21 cellular contexts compared by ENCODE assay signal in the genomic region with DNA sequence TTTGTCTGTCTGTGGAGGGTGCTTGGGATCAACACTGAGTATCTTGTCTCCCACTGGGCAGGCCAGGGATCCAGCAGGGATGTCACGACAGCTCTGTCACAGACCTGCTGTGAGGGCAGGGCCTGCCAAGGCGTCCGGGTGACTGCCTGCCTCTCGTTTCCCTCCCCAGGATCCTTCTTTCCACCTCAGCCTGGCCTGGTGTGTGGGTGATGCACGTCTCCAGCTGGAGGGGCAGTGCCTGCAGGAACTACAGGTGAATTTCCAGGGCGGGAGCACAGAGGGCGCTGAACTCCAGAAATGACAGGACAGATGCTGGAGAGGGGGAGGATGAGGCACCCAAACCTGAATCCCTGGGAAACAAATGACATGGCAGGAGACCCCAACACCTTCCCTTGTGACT. TPM values are rescaled to one million over a fixed set of nuclear protein-coding genes. Genes with fewer than 3 reads are reported as not detected.
DNase-seq lines count a peak whose midpoint lies in the region; ATAC-seq, FAIRE-seq and TF ChIP-seq lines count a peak whose summit lies in the region.
"Had no signal": no experiment of that assay in that cellular context is flagged by ENCODE, and none has a peak within 500 bp of the region (broad histone marks: within the 10 kb centered on the region; RNA-seq: fewer than 3 reads in every experiment).

No MANE protein-coding gene starts in this region.

- no peak overlapping the region for H3K4ac ChIP-seq in H1 (replicated peaks; ENCODE audit: insufficient read length, low read depth, low read length)

- no peak overlapping the region for H3K56ac ChIP-seq in H1 (replicated peaks; ENCODE audit: insufficient read length, low read depth, low read length)

- FAIRE-seq in H1 (lab: Jason Lieb, UNC): no peak
- FAIRE-seq: islet of Langerhans had no signal

- no peak overlapping the region; the same call in 1 of the 2 replicates for H2BK15ac ChIP-seq in H1 (ENCODE audit: low read length)

- intact Hi-C loops in spleen (cut with DNase I; ENCODE audit: low total_unique reads): no loop called here

- H4K8ac ChIP-seq in H1 (ENCODE audit: extremely low read depth, insufficient read depth, low read length): no peak overlapping the region

- TF ChIP-seq EP300 in H1 (IDR thresholded peaks at IDR 0.05; ENCODE audit: borderline replicate concordance in 1 of 2, low read depth in 2 of 2, low read length in 2 of 2): no peak

- no peaks in the 10 kb centered on the region for H3K79me2 ChIP-seq in H1 (ENCODE audit: control insufficient read depth in 1 of 2, insufficient read depth in 2 of 2, low read length in 2 of 2)

- TF ChIP-seq RAD21 in H1 (IDR thresholded peaks at IDR 0.05 in 1 of 2, conservative IDR thresholded peaks at IDR 0.05 in 1 of 2; ENCODE audit: low read depth in 2 of 2, low read length in 2 of 2): peak; percentile 52 to 64; a peak in 3 of 4 replicates

- no peak overlapping the region for H3K4me2 ChIP-seq in H1 (ENCODE audit: insufficient read depth in 1 of 2, low read depth in 2 of 2, low read length in 2 of 2)

- in situ Hi-C loops in KBM-7 (cut with MboI; ENCODE audit: low pct_unique_long_range_greater_than_20kb, low sequenced_read_pairs): loop anchor here (10.0 kb wide), 1 partner anchor 86 kb away; no protein-coding TSS in a partner anchor

- no peak overlapping the region for H2BK120ac ChIP-seq in H1 (replicated peaks; ENCODE audit: low read depth, low read length)

- 0 out of 2 replicates have a peak, but pooled peaks cover 2% of the 10 kb centered on the region for H3K79me1 ChIP-seq in H1 (ENCODE audit: low read depth, low read length)

- DNase-seq in NCI-H2171 treated with DMSO at 0.1 percent for 48 hours (lab: John Stamatoyannopoulos, UW) (peak; percentile 29), NCI-H2171 (lab: John Stamatoyannopoulos, UW) (no peak), KBM-7 (peak; percentile 20), H1 (ENCODE audit: low read depth in 1 of 2, low spot score in 2 of 2) (peak in 1 of 2 experiments; percentile 69), spleen (peak; percentile 54), hippocampal formation (lab: John Stamatoyannopoulos, UW) (no peak)
- DNase-seq: activated CD4-positive, alpha-beta T cell treated with anti-CD3 and anti-CD28 coated beads for 36 hours; activated effector memory CD4-positive, alpha-beta T cell treated with anti-CD3 and anti-CD28 coated beads, Interleukin-2, amount 50 U/mL, for 16 hours; amygdala; C1 segment of cervical spinal cord; GOT3; KG1; NCI-H2081 treated with DMSO at 0.1 percent for 48 hours; NCI-H526 treated with DMSO at 0.1 percent for 48 hours; T1000 had no signal

- H3K4me1 ChIP-seq in H1 (replicated peaks in 1 of 4; ENCODE audit: control insufficient read depth in 3 of 4, insufficient read depth in 4 of 4, low read length in 3 of 4) (peaks cover 0 to 12% (median 7%) of the 10 kb centered on the region in 4 experiments; a peak in 5 of 7 replicates), spleen (peaks cover 0 to 34% (median 18%) of the 10 kb centered on the region in 6 donors)

- no peak overlapping the region for H2BK12ac ChIP-seq in H1 (ENCODE audit: low read depth, low read length)

- H3K18ac ChIP-seq in H1 (ENCODE audit: extremely low read depth, low read length): no peak overlapping the region

- H4K20me1 ChIP-seq in H1 (replicated peaks in 1 of 2; ENCODE audit: control insufficient read depth in 1 of 2, insufficient read depth in 2 of 2, low read length in 2 of 2): no peaks in the 10 kb centered on the region

- H4K5ac ChIP-seq in H1 (ENCODE audit: insufficient read length, low read depth, low read length): no peak overlapping the region

- H3K23ac ChIP-seq in H1 (ENCODE audit: insufficient read length): no peak overlapping the region

- no peak overlapping the region for H2AK5ac ChIP-seq in H1 (ENCODE audit: low read depth, low read length)

- POLR2A ChIA-PET in H1 (lab: Charles Lee; ENCODE audit: partially characterized antibody): interaction anchor here (1.1 kb wide), 1 partner anchor 10 kb away, joined by 3 read pairs; no protein-coding TSS in a partner anchor

- H3K4me3 ChIP-seq in H1 (ENCODE audit: extremely low read depth in 1 of 4, insufficient read depth in 2 of 4, low read depth in 3 of 4, low read length in 4 of 4) (no peak overlapping the region), spleen (no peak overlapping the region)
- H3K4me3 ChIP-seq: heart left ventricle had no signal

- H3K27me3 ChIP-seq in H1 (replicated peaks in 1 of 4; ENCODE audit: control insufficient read depth in 3 of 4, extremely low read depth in 1 of 4, insufficient read depth in 3 of 4, low read length in 3 of 4): no peaks in the 10 kb centered on the region; a peak in 2 of 7 replicates
- H3K27me3 ChIP-seq in spleen (replicated peaks in 1 of 7): peaks cover 0 to under 1% (median 0%) of the 10 kb centered on the region in 7 donors
- H3K27me3 ChIP-seq: heart left ventricle had no signal

- H2AFZ ChIP-seq in H1 (ENCODE audit: low read length): no peak overlapping the region

- TF ChIP-seq CTCF in H1 (IDR thresholded peaks at IDR 0.05; ENCODE audit: control extremely low read depth in 1 of 3, insufficient read depth in 1 of 3, low read depth in 1 of 3, low read length in 3 of 3) (peak; percentile 54 to 76 (median 74)), spleen (IDR thresholded peaks at IDR 0.05 in 8 of 11, conservative IDR thresholded peaks at IDR 0.05 in 3 of 11) (no peak)

- H3K9me3 ChIP-seq in H1 (ENCODE audit: insufficient read depth in 2 of 2, low read depth in 1 of 2, low read length in 1 of 2) (no peaks in the 10 kb centered on the region), spleen (no peaks in the 10 kb centered on the region)
- H3K9me3 ChIP-seq: heart left ventricle had no signal

- H3K9ac ChIP-seq in H1 (replicated peaks in 1 of 4; ENCODE audit: extremely low read depth in 1 of 4, low read depth in 3 of 4, low read length in 3 of 4): no peak overlapping the region

- no peak for ATAC-seq in HG02623 (IDR thresholded peaks at IDR 0.05; ENCODE audit: unreplicated experiment)
- no peak for ATAC-seq in HG03378 (IDR thresholded peaks at IDR 0.05; ENCODE audit: unreplicated experiment)
- ATAC-seq: activated CD4-positive, alpha-beta T cell treated with anti-CD3 and anti-CD28 coated beads for 36 hours; heart left ventricle had no signal

- H3K14ac ChIP-seq in H1 (ENCODE audit: insufficient read length): no peak overlapping the region

- no peaks in the 10 kb centered on the region; a peak in 1 of 8 replicates for H3K36me3 ChIP-seq in H1 (ENCODE audit: control insufficient read depth in 2 of 4, insufficient read depth in 4 of 4, low read length in 3 of 4)
- peaks cover 0 to 82% (median 27%) of the 10 kb centered on the region in 6 donors for H3K36me3 ChIP-seq in spleen

- no peak overlapping the region for H2BK20ac ChIP-seq in H1 (ENCODE audit: low read length)

- H4K91ac ChIP-seq in H1 (replicated peaks; ENCODE audit: insufficient read length, low read length): no peak overlapping the region

- no peaks in the 10 kb centered on the region; the same call in 1 of the 2 replicates for H3K23me2 ChIP-seq in H1 (ENCODE audit: low read depth, low read length)

- TF ChIP-seq POLR2A in H1 (IDR thresholded peaks at IDR 0.05; ENCODE audit: control extremely low read depth in 1 of 2, low read depth in 2 of 2, low read length in 2 of 2) (no peak), spleen (IDR thresholded peaks at IDR 0.05) (no peak)

- CTCF ChIA-PET in H1 (lab: Charles Lee; ENCODE audit: partially characterized antibody): interaction anchor here (0.6 to 5.3 kb wide), 33 partner anchors 8 to 419 kb away, joined by 3 to 52 read pairs (median 4); partner anchors contain the start of genes CFAP20 and ZNF319

- no peak overlapping the region for H2BK5ac ChIP-seq in H1 (ENCODE audit: low read depth, low read length)

- H3K27ac ChIP-seq in H1 (ENCODE audit: low read depth, low read length) (no peak overlapping the region), spleen (no peak overlapping the region)
- H3K27ac ChIP-seq: heart left ventricle, HL-60 had no signal

- WGBS in H1 (ENCODE audit: extremely low coverage in 1 of 2, insufficient coverage in 1 of 2, insufficient read length in 1 of 2, insufficient replicate concordance in 2 of 2, low coverage in 1 of 2, low lambda C conversion rate in 2 of 2, missing lambda C conversion rate in 1 of 2), 2 experiments: 57% methylated on average over 7 of the region's 7 CpGs; no CpG with 5 or more reads in 1 of the 2 experiments
- 87 to 97% (median 94%) methylated on average over 3 to 7 of the region's 7 CpGs for WGBS in spleen, 5 donors

RNA-seq across cellular contexts. Expression of gene MMP15, which starts 6.8 kb away (rescaled TPM):
- total RNA-seq in H1 (2021; fragmentation: NEBNext Ultra II Directional; extraction: Animal tissue kit (Norgen Biotek cat#: 25700)): 42.2 and 44.0 TPM in 2 replicates
- polyA plus RNA-seq in H1 (2011; rRNA removed) (38.5 and 64.8 TPM in 2 replicates), spleen (1 to 10 TPM; 2.3 to 5.7 (median 2.9) TPM)
- 34.8 TPM for polyA plus RNA-seq in H1 (2011; cell fraction: cytosol; rRNA removed)
- 47.7 TPM for polyA plus RNA-seq in H1 (2011; cell fraction: nucleus; rRNA removed)
- 21.6 to 36.4 TPM (median 33.6 TPM) in 4 replicates for polyA plus RNA-seq in H1 (2012, experiment 1 of 2)
- 33.8 TPM for polyA plus RNA-seq in H1 (2012, experiment 2 of 2)
- polyA plus RNA-seq in H1 (2013, experiment 1 of 2): 50.5 TPM
- 46.8 TPM for polyA plus RNA-seq in H1 (2013, experiment 2 of 2)
- 17.8 and 18.2 TPM in 2 replicates for polyA minus RNA-seq in H1 (2011; rRNA and poly(A)+ RNA removed)
- polyA minus RNA-seq in H1 (2011; cell fraction: cytosol; rRNA and poly(A)+ RNA removed): 39.2 TPM
- 20.9 TPM for polyA minus RNA-seq in H1 (2011; cell fraction: nucleus; rRNA and poly(A)+ RNA removed)
- total RNA-seq in spleen: 10 to 100 TPM in 6 of 7 donors, 1 to 10 TPM in 1; 6.5 to 24.2 (median 16.9) TPM

RNA-seq across cellular contexts. Expression of gene USB1, which starts 17.6 kb away (rescaled TPM):
- 65.4 and 72.9 TPM in 2 replicates for total RNA-seq in H1 (2021; fragmentation: NEBNext Ultra II Directional; extraction: Animal tissue kit (Norgen Biotek cat#: 25700))
- polyA plus RNA-seq in H1 (2011; rRNA removed) (75.9 and 81.0 TPM in 2 replicates), spleen (10 to 100 TPM; 17.7 to 25.4 (median 18.9) TPM)
- 70.6 TPM for polyA plus RNA-seq in H1 (2011; cell fraction: cytosol; rRNA removed)
- polyA plus RNA-seq in H1 (2011; cell fraction: nucleus; rRNA removed): 50.0 TPM
- polyA plus RNA-seq in H1 (2012, experiment 1 of 2): 66.1 to 74.2 TPM (median 69.6 TPM) in 4 replicates
- polyA plus RNA-seq in H1 (2012, experiment 2 of 2): 55.9 TPM
- 47.0 TPM for polyA plus RNA-seq in H1 (2013, experiment 1 of 2)
- 48.2 TPM for polyA plus RNA-seq in H1 (2013, experiment 2 of 2)
- 59.7 and 77.6 TPM in 2 replicates for polyA minus RNA-seq in H1 (2011; rRNA and poly(A)+ RNA removed)
- 85.1 TPM for polyA minus RNA-seq in H1 (2011; cell fraction: cytosol; rRNA and poly(A)+ RNA removed)
- polyA minus RNA-seq in H1 (2011; cell fraction: nucleus; rRNA and poly(A)+ RNA removed): 41.5 TPM
- total RNA-seq in spleen: 10 to 100 TPM; 35.0 to 78.4 (median 49.5) TPM

RNA-seq across cellular contexts. Expression of gene ZNF319, which starts 18.3 kb away (rescaled TPM):
- total RNA-seq in H1 (2021; fragmentation: NEBNext Ultra II Directional; extraction: Animal tissue kit (Norgen Biotek cat#: 25700)): 5.0 and 5.5 TPM in 2 replicates
- polyA plus RNA-seq in H1 (2011; rRNA removed) (3.3 and 5.5 TPM in 2 replicates), spleen (1 to 10 TPM; 3.0 to 7.6 (median 3.4) TPM)
- 3.2 TPM for polyA plus RNA-seq in H1 (2011; cell fraction: cytosol; rRNA removed)
- 6.8 TPM for polyA plus RNA-seq in H1 (2011; cell fraction: nucleus; rRNA removed)
- 2.8 to 3.7 TPM (median 3.5 TPM) in 4 replicates for polyA plus RNA-seq in H1 (2012, experiment 1 of 2)
- 3.1 TPM for polyA plus RNA-seq in H1 (2012, experiment 2 of 2)
- 4.2 TPM for polyA plus RNA-seq in H1 (2013, experiment 1 of 2)
- 4.9 TPM for polyA plus RNA-seq in H1 (2013, experiment 2 of 2)
- 5.2 and 6.1 TPM in 2 replicates for polyA minus RNA-seq in H1 (2011; rRNA and poly(A)+ RNA removed)
- polyA minus RNA-seq in H1 (2011; cell fraction: cytosol; rRNA and poly(A)+ RNA removed): 5.2 TPM
- 6.0 TPM for polyA minus RNA-seq in H1 (2011; cell fraction: nucleus; rRNA and poly(A)+ RNA removed)
- 10 to 100 TPM; 13.0 to 23.4 (median 17.4) TPM for total RNA-seq in spleen

RNA-seq across cellular contexts. Expression of gene CNGB1, which starts 47.9 kb away (rescaled TPM):
- total RNA-seq in H1 (2021; fragmentation: NEBNext Ultra II Directional; extraction: Animal tissue kit (Norgen Biotek cat#: 25700)): not detected in 2 replicates
- polyA plus RNA-seq in H1 (2011; rRNA removed): not detected in 2 replicates
- polyA plus RNA-seq in H1 (2011; cell fraction: cytosol; rRNA removed): 0.09 TPM
- 0.03 TPM for polyA plus RNA-seq in H1 (2011; cell fraction: nucleus; rRNA removed)
- polyA plus RNA-seq in H1 (2012, experiment 1 of 2): not detected in 4 replicates
- polyA plus RNA-seq in H1 (2012, experiment 2 of 2): not detected
- under 0.01 TPM for polyA plus RNA-seq in H1 (2013, experiment 1 of 2)
- 0.02 TPM for polyA plus RNA-seq in H1 (2013, experiment 2 of 2)
- polyA minus RNA-seq in H1 (2011; rRNA and poly(A)+ RNA removed): not detected in 2 replicates
- polyA minus RNA-seq in H1 (2011; cell fraction: cytosol; rRNA and poly(A)+ RNA removed): not detected
- not detected for polyA minus RNA-seq in H1 (2011; cell fraction: nucleus; rRNA and poly(A)+ RNA removed)
- not detected for total RNA-seq in spleen
- polyA plus RNA-seq in spleen: under 1 TPM in 2 of 3 donors, not detected in 1; 0.02 to 0.12 TPM
- total RNA-seq: A673; activated CD4-positive, alpha-beta T cell treated with anti-CD3 and anti-CD28 coated beads for 36 hours; heart left ventricle had no signal
- polyA plus RNA-seq: heart left ventricle had no signal

Comparison
In these comparisons a context has a peak if more than half of its experiments do, and no peak if none do; other contexts are left out.
1. DNase-seq: peak in NCI-H2171 treated with DMSO at 0.1 percent for 48 hours (single experiment), KBM-7 (single experiment) and spleen (single experiment); none in NCI-H2171 (single experiment) and hippocampal formation (0 of 2).
2. CTCF ChIP-seq: peak in H1 (3 of 3); none in spleen (0 of 11).